In the genomic region with DNA sequence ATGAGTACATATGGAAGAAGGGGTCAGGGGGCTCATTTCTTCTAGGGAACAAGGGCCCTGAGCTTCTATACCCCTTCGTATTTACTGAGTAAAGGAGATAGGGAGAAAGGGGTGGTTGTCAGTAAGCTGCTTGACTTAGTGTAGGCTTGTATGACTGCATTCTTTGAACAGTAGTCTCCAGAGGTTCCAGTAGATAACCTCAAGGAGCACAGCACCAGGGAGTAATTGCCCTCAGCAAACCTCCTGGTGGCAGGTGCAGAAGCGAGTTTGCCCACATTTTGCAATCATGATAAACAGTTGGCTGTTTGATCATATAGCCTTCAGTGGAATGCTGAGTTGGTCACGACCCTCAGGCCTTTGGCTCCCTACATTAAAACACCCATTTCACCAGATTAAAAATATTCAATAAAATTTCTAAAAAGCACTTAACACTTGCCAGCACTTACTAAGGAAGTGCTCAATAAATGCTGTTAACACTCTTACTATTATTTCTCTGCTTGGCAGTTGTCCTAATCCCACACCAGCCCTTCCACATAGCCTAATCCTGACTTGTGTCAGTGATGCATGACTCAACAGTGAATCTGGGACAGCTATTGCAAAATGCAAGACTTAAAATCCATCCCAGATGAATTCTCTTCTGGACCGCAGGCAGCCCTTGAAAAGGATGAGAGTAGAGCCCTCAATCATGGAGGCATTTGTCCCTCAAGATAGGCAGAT, we compare ENCODE assay signal across 14 cellular contexts. TPM values are rescaled to one million over a fixed set of nuclear protein-coding genes. Genes with fewer than 3 reads are reported as not detected.
A peak's percentile ranks its signal among the peaks of the same experiment; 100 is the strongest.
DNase-seq lines count a peak whose midpoint lies in the region; ATAC-seq, FAIRE-seq and TF ChIP-seq lines count a peak whose summit lies in the region.
"Had no signal": no experiment of that assay in that cellular context is flagged by ENCODE, and none has a peak within 500 bp of the region (broad histone marks: within the 10 kb centered on the region; RNA-seq: fewer than 3 reads in every experiment).

No MANE protein-coding gene starts in this region.

- H3K27me3 Mint-ChIP-seq in T-helper 2 cell treated with Interferon-gamma antibody and Interleukin-4, amounts not matched to agents 5 μg/mL and 100 μg/mL, for 36 hours (ENCODE audit: low read depth) = no peaks in the 10 kb centered on the region
- no peaks in the 10 kb centered on the region for H3K27me3 Mint-ChIP-seq in chondrocyte (ENCODE audit: low read depth)
- H3K27me3 Mint-ChIP-seq: activated CD8-positive, alpha-beta T cell treated with anti-CD3 and anti-CD28 coated beads for 36 hours had no signal

- peak; percentile 60 for ATAC-seq in RWPE2 (ENCODE audit: low read depth)
- ATAC-seq: activated CD8-positive, alpha-beta T cell treated with anti-CD3 and anti-CD28 coated beads for 36 hours; activated naive CD4-positive, alpha-beta T cell treated with anti-CD3 and anti-CD28 coated beads, Interleukin-2, amount 50 U/mL, for 72 hours; HCT116 had no signal

- FAIRE-seq in small intestine (lab: Jason Lieb, UNC) = no peak

- no peak overlapping the region for H3K4me3 Mint-ChIP-seq in T-helper 2 cell treated with Interferon-gamma antibody and Interleukin-4, amounts not matched to agents 5 μg/mL and 100 μg/mL, for 36 hours
- H3K4me3 Mint-ChIP-seq in chondrocyte (ENCODE audit: unreplicated experiment) = no peak overlapping the region
- H3K4me3 Mint-ChIP-seq: activated CD8-positive, alpha-beta T cell treated with anti-CD3 and anti-CD28 coated beads for 36 hours had no signal

- H3K36me3 ChIP-seq in RWPE2 (ENCODE audit: low read depth) (no peaks in the 10 kb centered on the region), small intestine (ENCODE audit: control insufficient read depth in 2 of 2, insufficient read depth in 2 of 2, low read length in 2 of 2) (no peaks in the 10 kb centered on the region)

- WGBS in small intestine, 3 donors = 48 to 63% (median 59%) methylated on average over 4 of the region's 4 CpGs

- H3K4me1 Mint-ChIP-seq in T-helper 2 cell treated with Interferon-gamma antibody and Interleukin-4, amounts not matched to agents 5 μg/mL and 100 μg/mL, for 36 hours (ENCODE audit: low read depth) = peaks cover 21% of the 10 kb centered on the region
- H3K4me1 Mint-ChIP-seq in chondrocyte (ENCODE audit: low read depth) = peaks cover 8% of the 10 kb centered on the region

- no peak overlapping the region for H3K27ac Mint-ChIP-seq in T-helper 2 cell treated with Interferon-gamma antibody and Interleukin-4, amounts not matched to agents 5 μg/mL and 100 μg/mL, for 36 hours
- no peak overlapping the region for H3K27ac Mint-ChIP-seq in chondrocyte (ENCODE audit: unreplicated experiment)
- H3K27ac Mint-ChIP-seq: activated CD8-positive, alpha-beta T cell treated with anti-CD3 and anti-CD28 coated beads for 36 hours; activated naive CD4-positive, alpha-beta T cell treated with anti-CD3 and anti-CD28 coated beads, Interleukin-2, amount 50 U/mL, for 72 hours had no signal

- TF ChIP-seq CTCF in RWPE2 (IDR thresholded peaks at IDR 0.05; ENCODE audit: poor library complexity, severe bottlenecking) (no peak), fibroblast of the aortic adventitia (IDR thresholded peaks at IDR 0.05; ENCODE audit: insufficient read depth, low read length) (peak; percentile 6), chondrocyte (IDR thresholded peaks at IDR 0.05) (no peak)

- peaks cover 14% of the 10 kb centered on the region for H3K36me3 Mint-ChIP-seq in T-helper 2 cell treated with Interferon-gamma antibody and Interleukin-4, amounts not matched to agents 5 μg/mL and 100 μg/mL, for 36 hours (ENCODE audit: low read depth)
- H3K36me3 Mint-ChIP-seq in chondrocyte (ENCODE audit: low read depth) = peaks cover 2% of the 10 kb centered on the region

- H3K27me3 ChIP-seq in RWPE2 (ENCODE audit: insufficient read depth, poor library complexity, severe bottlenecking) (no peaks in the 10 kb centered on the region), small intestine (ENCODE audit: control insufficient read depth in 2 of 2, insufficient read depth in 2 of 2, low read length in 2 of 2) (no peaks in the 10 kb centered on the region)
- H3K27me3 ChIP-seq: spleen had no signal

- H3K9me3 Mint-ChIP-seq in T-helper 2 cell treated with Interferon-gamma antibody and Interleukin-4, amounts not matched to agents 5 μg/mL and 100 μg/mL, for 36 hours = no peaks in the 10 kb centered on the region
- no peaks in the 10 kb centered on the region for H3K9me3 Mint-ChIP-seq in chondrocyte (ENCODE audit: low read depth)
- H3K9me3 Mint-ChIP-seq: activated CD8-positive, alpha-beta T cell treated with anti-CD3 and anti-CD28 coated beads for 36 hours; activated naive CD4-positive, alpha-beta T cell treated with anti-CD3 and anti-CD28 coated beads, Interleukin-2, amount 50 U/mL, for 72 hours had no signal

- no peak overlapping the region for H3K27ac ChIP-seq in RWPE2 (ENCODE audit: poor library complexity, severe bottlenecking)
- H3K27ac ChIP-seq in small intestine (ENCODE audit: low read depth in 1 of 2, low read length in 1 of 2) = no peak overlapping the region
- H3K27ac ChIP-seq: 22Rv1, spleen had no signal

- no peak overlapping the region for H3K4me3 ChIP-seq in RWPE2 (ENCODE audit: severe bottlenecking)
- H3K4me3 ChIP-seq in fibroblast of the aortic adventitia (ENCODE audit: low read depth, low read length) = no peak overlapping the region
- no peak overlapping the region for H3K4me3 ChIP-seq in small intestine (ENCODE audit: low read depth in 1 of 2, low read length in 2 of 2)
- H3K4me3 ChIP-seq: spleen had no signal

- H3K9me3 ChIP-seq in RWPE2 (ENCODE audit: severe bottlenecking) = no peaks in the 10 kb centered on the region
- H3K9me3 ChIP-seq in small intestine (ENCODE audit: control insufficient read depth, low read depth) = no peaks in the 10 kb centered on the region
- H3K9me3 ChIP-seq: spleen had no signal

- DNase-seq in DMS 273 (lab: John Stamatoyannopoulos, UW; ENCODE audit: unreplicated experiment) (peak; percentile 12), DMS 273 treated with DMSO at 0.1 percent for 48 hours (lab: John Stamatoyannopoulos, UW) (no peak), RWPE2 (ENCODE audit: low spot score) (no peak), fibroblast of the aortic adventitia (ENCODE audit: low read depth) (peak; percentile 97), small intestine (peak; percentile 30), chondrocyte (ENCODE audit: low spot score) (no peak), OCI-M1 (lab: John Stamatoyannopoulos, UW) (no peak)
- DNase-seq in T-helper 2 cell treated with Interferon-gamma antibody and Interleukin-4, amounts not matched to agents 5 μg/mL and 100 μg/mL, for 36 hours (ENCODE audit: low spot score) = no peak
- DNase-seq: activated CD8-positive, alpha-beta T cell treated with anti-CD3 and anti-CD28 coated beads for 36 hours; effector CD4-positive, alpha-beta T cell; spleen had no signal

- H3K4me1 ChIP-seq in RWPE2 (ENCODE audit: insufficient read depth, poor library complexity, severe bottlenecking) = peaks cover 23% of the 10 kb centered on the region
- peaks cover 4% of the 10 kb centered on the region in 2 donors for H3K4me1 ChIP-seq in small intestine (ENCODE audit: control insufficient read depth in 2 of 2, insufficient read depth in 1 of 2, low read depth in 1 of 2, low read length in 1 of 2)

RNA-seq across cellular contexts. Expression of gene DHRS4L2, which starts 3.7 kb away (rescaled TPM):
- 5.5 and 8.3 TPM in 2 replicates for total RNA-seq in fibroblast of the aortic adventitia (ENCODE audit: low replicate concordance)
- 100 to 1,000 TPM; 105 to 162 (median 109) TPM for polyA plus RNA-seq in small intestine
- 11.9 to 17.7 TPM (median 13.9 TPM) in 3 replicates for total RNA-seq in chondrocyte

RNA-seq across cellular contexts. Expression of gene DHRS4, which starts 31.5 kb away (rescaled TPM):
- total RNA-seq in fibroblast of the aortic adventitia (ENCODE audit: low replicate concordance) = 21.4 and 58.4 TPM in 2 replicates
- polyA plus RNA-seq in small intestine = 100 to 1,000 TPM; 121 to 163 (median 149) TPM
- total RNA-seq in chondrocyte = 16.8 to 18.2 TPM (median 16.9 TPM) in 3 replicates

Comparison
In these comparisons a context has a peak if more than half of its experiments do, and no peak if none do; other contexts are left out.
1. DNase-seq: peak in DMS 273 (single experiment), fibroblast of the aortic adventitia (single experiment) and small intestine (single experiment); none in DMS 273 treated with DMSO at 0.1 percent for 48 hours (single experiment), RWPE2 (single experiment), T-helper 2 cell treated with Interferon-gamma antibody and Interleukin-4, amounts not matched to agents 5 μg/mL and 100 μg/mL, for 36 hours (single experiment), chondrocyte (single experiment) and OCI-M1 (single experiment).